Comparison of ENCODE assay signal across 14 cellular contexts in the genomic region with DNA sequence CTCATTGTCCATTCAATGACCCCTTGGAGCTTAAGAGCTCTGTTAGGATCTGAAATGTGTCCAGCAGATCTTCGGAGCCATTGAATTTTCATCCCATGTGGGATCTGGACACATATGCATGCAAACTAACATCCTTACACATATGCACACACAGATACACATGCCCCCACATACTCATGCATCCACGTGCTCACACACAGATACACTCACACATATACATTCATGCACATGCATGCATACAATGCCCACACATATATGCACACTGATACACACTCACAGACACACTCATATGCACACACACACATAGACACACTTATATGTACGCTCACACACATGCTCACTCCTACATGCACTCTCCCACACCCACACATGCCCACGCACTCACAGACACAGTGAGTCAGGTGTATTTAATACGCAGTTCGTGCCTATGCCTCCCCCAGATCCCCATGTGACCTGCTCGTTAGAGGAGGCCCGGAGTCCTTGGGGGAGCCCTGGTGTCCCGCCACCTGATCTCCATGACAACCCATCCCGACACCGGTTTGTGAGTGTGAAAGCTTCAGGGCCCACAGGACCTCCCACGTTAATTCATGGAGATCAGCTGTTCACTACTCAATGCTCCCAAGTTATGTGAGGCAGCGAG.
DNase-seq lines count a peak whose midpoint lies in the region; ATAC-seq, FAIRE-seq and TF ChIP-seq lines count a peak whose summit lies in the region.
"Had no signal": no experiment of that assay in that cellular context is flagged by ENCODE, and none has a peak within 500 bp of the region (broad histone marks: within the 10 kb centered on the region; RNA-seq: fewer than 3 reads in every experiment).

No MANE protein-coding gene starts in this region.

- no peaks in the 10 kb centered on the region for H3K36me3 Mint-ChIP-seq in nephron (ENCODE audit: low read depth)
- no peaks in the 10 kb centered on the region for H3K36me3 Mint-ChIP-seq in CD8-positive, alpha-beta T cell

- intact Hi-C loops in kidney (cut with DNase I), result no loop called here
- intact Hi-C loops in CD8-positive, alpha-beta T cell (cut with DNase I, micrococcal nuclease), result no loop called here

- FAIRE-seq in kidney (lab: Jason Lieb, UNC), result no peak

- TF ChIP-seq CTCF in nephron (IDR thresholded peaks at IDR 0.05; ENCODE audit: unreplicated experiment in 3 of 3), result no peak
- TF ChIP-seq CTCF in kidney (IDR thresholded peaks at IDR 0.05; ENCODE audit: borderline replicate concordance, extremely low read depth, insufficient read depth), result no peak
- TF ChIP-seq CTCF in CD8-positive, alpha-beta T cell (IDR thresholded peaks at IDR 0.05), result no peak

- CTCF ChIA-PET in CD8-positive, alpha-beta T cell (lab: Charles Lee), result interaction anchor here (0.9 to 1.5 kb wide), 2 partner anchors 116 to 181 kb away, joined by 3 read pairs; no protein-coding TSS in a partner anchor

- H3K4me3 Mint-ChIP-seq in nephron, result peak overlapping the region in 1 of 3 experiments; percentile 12
- no peak overlapping the region for H3K4me3 Mint-ChIP-seq in CD8-positive, alpha-beta T cell

- no peaks in the 10 kb centered on the region for H3K36me3 ChIP-seq in SJCRH30
- H3K36me3 ChIP-seq in kidney (ENCODE audit: control insufficient read depth in 1 of 2, insufficient read depth in 2 of 2, low read length in 2 of 2), result no peaks in the 10 kb centered on the region
- no peaks in the 10 kb centered on the region for H3K36me3 ChIP-seq in CD8-positive, alpha-beta T cell (ENCODE audit: insufficient read depth, low read length)

- DNase-seq in NCI-H82 (lab: John Stamatoyannopoulos, UW) (peak; percentile 39), NCI-H82 treated with DMSO at 0.1 percent for 48 hours (lab: John Stamatoyannopoulos, UW; ENCODE audit: unreplicated experiment) (no peak), SJCRH30 (peak; percentile 76 to 84), medulla oblongata (ENCODE audit: extremely low spot score) (no peak), kidney (no peak)
- no peak for DNase-seq in CD8-positive, alpha-beta T cell
- DNase-seq: C1 segment of cervical spinal cord, KBM-7, NCI-H1436 treated with DMSO at 0.1 percent for 48 hours, NCI-H510A treated with DMSO at 0.1 percent for 48 hours, PC-9 had no signal

- H3K27ac ChIP-seq in SJCRH30 (peak overlapping the region; percentile 68; the same call in 1 of the 2 replicates), kidney (ENCODE audit: low read depth in 2 of 2, low read length in 2 of 2) (no peak overlapping the region)
- no peak overlapping the region for H3K27ac ChIP-seq in CD8-positive, alpha-beta T cell (ENCODE audit: low read depth, low read length)
- H3K27ac ChIP-seq: PC-9, SK-N-MC had no signal

- H3K9me3 Mint-ChIP-seq in nephron, result no peaks in the 10 kb centered on the region
- no peaks in the 10 kb centered on the region for H3K9me3 Mint-ChIP-seq in CD8-positive, alpha-beta T cell

- H3K9ac ChIP-seq in kidney (ENCODE audit: low read length in 2 of 2), result no peak overlapping the region

- no peaks in the 10 kb centered on the region for H3K9me3 ChIP-seq in SJCRH30 (replicated peaks)
- no peaks in the 10 kb centered on the region for H3K9me3 ChIP-seq in kidney (ENCODE audit: control insufficient read depth in 1 of 2, low read length in 2 of 2)
- H3K9me3 ChIP-seq in CD8-positive, alpha-beta T cell (ENCODE audit: low read length), result no peaks in the 10 kb centered on the region

- peaks cover 16% of the 10 kb centered on the region for H3K27me3 Mint-ChIP-seq in nephron (ENCODE audit: low read depth)
- peaks cover 13% of the 10 kb centered on the region for H3K27me3 Mint-ChIP-seq in CD8-positive, alpha-beta T cell (ENCODE audit: low read depth)

- H3K4me1 ChIP-seq in SJCRH30 (peaks cover 55% of the 10 kb centered on the region), kidney (ENCODE audit: control insufficient read depth in 1 of 2, insufficient read depth in 1 of 2, low read depth in 1 of 2, low read length in 2 of 2) (no peaks in the 10 kb centered on the region)
- H3K4me1 ChIP-seq in CD8-positive, alpha-beta T cell (ENCODE audit: insufficient read depth, low read length), result no peaks in the 10 kb centered on the region

- H3K27ac Mint-ChIP-seq in nephron, result peak overlapping the region in 2 of 3 experiments; percentile 25 to 62
- H3K27ac Mint-ChIP-seq in CD8-positive, alpha-beta T cell, result no peak overlapping the region

- POLR2A ChIA-PET in CD8-positive, alpha-beta T cell (lab: Charles Lee), result no interaction called here

- ATAC-seq in HG02678 (IDR thresholded peaks at IDR 0.05; ENCODE audit: unreplicated experiment), result no peak
- ATAC-seq in CD8-positive, alpha-beta T cell, result no peak

- H3K4me3 ChIP-seq in SJCRH30 (no peak overlapping the region), kidney (ENCODE audit: low read length in 2 of 2) (no peak overlapping the region)
- H3K4me3 ChIP-seq in CD8-positive, alpha-beta T cell (ENCODE audit: low read depth, low read length), result no peak overlapping the region
- H3K4me3 ChIP-seq: PC-9, SK-N-MC had no signal

- peaks cover 53% of the 10 kb centered on the region for H3K4me1 Mint-ChIP-seq in nephron
- H3K4me1 Mint-ChIP-seq in CD8-positive, alpha-beta T cell (ENCODE audit: low read depth), result no peaks in the 10 kb centered on the region

- H3K27me3 ChIP-seq in SJCRH30, result no peaks in the 10 kb centered on the region
- no peaks in the 10 kb centered on the region for H3K27me3 ChIP-seq in CD8-positive, alpha-beta T cell (ENCODE audit: insufficient read depth, low read length)

Comparison
In these comparisons a context has a peak if more than half of its experiments do, and no peak if none do; other contexts are left out.
1. DNase-seq: peak in NCI-H82 (single experiment) and SJCRH30 (2 of 2); none in NCI-H82 treated with DMSO at 0.1 percent for 48 hours (single experiment), medulla oblongata (single experiment), kidney (single experiment) and CD8-positive, alpha-beta T cell (0 of 7).